Comparison of ENCODE assay signal across 13 cellular contexts in genomic region chr7:139726485-139726869, GRCh38. TPM values are rescaled to one million over a fixed set of nuclear protein-coding genes. Genes with fewer than 3 reads are reported as not detected.
DNase-seq lines count a peak whose midpoint lies in the region; ATAC-seq and TF ChIP-seq lines count a peak whose summit lies in the region.
"Had no signal": no experiment of that assay in that cellular context is flagged by ENCODE, and none has a peak within 500 bp of the region (broad histone marks: within the 10 kb centered on the region; RNA-seq: fewer than 3 reads in every experiment).

No MANE protein-coding gene starts in this region.

- H3K27ac Mint-ChIP-seq in activated T-helper 17 cell treated with anti-CD3 and anti-CD28 coated beads, Interleukin-2, amount 50 U/mL, for 72 hours: peak overlapping the region; percentile 22
- H3K27ac Mint-ChIP-seq: activated CD8-positive, alpha-beta T cell treated with anti-CD3 and anti-CD28 coated beads for 36 hours; H9 had no signal

- peaks cover 14 to 73% (median 65%) of the 10 kb centered on the region in 4 donors for H3K4me1 ChIP-seq in liver (ENCODE audit: control insufficient read depth in 4 of 4, insufficient read depth in 4 of 4, low read length in 3 of 4)

- peak; percentile 52 to 67 for TF ChIP-seq RAD21 in liver (IDR thresholded peaks at IDR 0.05)

- no peak overlapping the region for H3K4me3 ChIP-seq in liver (ENCODE audit: low read depth in 1 of 3, low read length in 3 of 3)

- no peaks in the 10 kb centered on the region for H3K27me3 ChIP-seq in liver (ENCODE audit: control insufficient read depth in 4 of 4, insufficient read depth in 4 of 4, low read length in 3 of 4)

- peaks cover 11% of the 10 kb centered on the region for H3K36me3 Mint-ChIP-seq in activated T-helper 17 cell treated with anti-CD3 and anti-CD28 coated beads, Interleukin-2, amount 50 U/mL, for 72 hours (ENCODE audit: low read depth)

- ATAC-seq in activated T-helper 17 cell treated with anti-CD3 and anti-CD28 coated beads, Interleukin-2, amount 50 U/mL, for 72 hours (replicated peaks): no peak
- ATAC-seq in HG03571 (IDR thresholded peaks at IDR 0.05; ENCODE audit: unreplicated experiment): no peak
- ATAC-seq: activated CD8-positive, alpha-beta T cell treated with anti-CD3 and anti-CD28 coated beads for 36 hours had no signal

- H3K9me3 ChIP-seq in liver (ENCODE audit: control insufficient read depth in 4 of 4, low read length in 3 of 4): no peaks in the 10 kb centered on the region
- H3K9me3 ChIP-seq: SK-N-SH had no signal

- no peaks in the 10 kb centered on the region for H3K36me3 ChIP-seq in liver (ENCODE audit: control insufficient read depth in 4 of 4, insufficient read depth in 3 of 4, low read depth in 1 of 4, low read length in 3 of 4)

- peak; percentile 4 for DNase-seq in activated effector memory CD4-positive, alpha-beta T cell treated with anti-CD3 and anti-CD28 coated beads, Interleukin-2, amount 50 U/mL, for 16 hours
- DNase-seq in activated effector memory CD4-positive, alpha-beta T cell treated with Interleukin-2 at 50 U/mL for 16 hours: no peak
- DNase-seq in substantia nigra (lab: John Stamatoyannopoulos, UW) (no peak), NCI-H524 treated with DMSO at 0.1 percent for 48 hours (lab: John Stamatoyannopoulos, UW) (no peak)
- DNase-seq in effector CD4-positive, alpha-beta T cell: no peak
- DNase-seq: activated CD8-positive, alpha-beta T cell treated with anti-CD3 and anti-CD28 coated beads for 36 hours; amniotic stem cell; H9; NCI-H2227 treated with DMSO at 0.1 percent for 48 hours; SK-N-SH had no signal

- no peaks in the 10 kb centered on the region for H3K27me3 Mint-ChIP-seq in activated T-helper 17 cell treated with anti-CD3 and anti-CD28 coated beads, Interleukin-2, amount 50 U/mL, for 72 hours
- H3K27me3 Mint-ChIP-seq: activated CD8-positive, alpha-beta T cell treated with anti-CD3 and anti-CD28 coated beads for 36 hours had no signal

- H3K27ac ChIP-seq in liver (ENCODE audit: low read depth in 1 of 2, low read length in 2 of 2): peak overlapping the region; percentile 75 to 85
- H3K27ac ChIP-seq in substantia nigra (ENCODE audit: low read depth, low read length, poor library complexity, severe bottlenecking): peak overlapping the region; percentile 54

- WGBS in liver: 33% methylated on average over 3 of the region's 3 CpGs

- peaks cover 34% of the 10 kb centered on the region for H3K4me1 Mint-ChIP-seq in activated T-helper 17 cell treated with anti-CD3 and anti-CD28 coated beads, Interleukin-2, amount 50 U/mL, for 72 hours

- no peaks in the 10 kb centered on the region for H3K9me3 Mint-ChIP-seq in activated T-helper 17 cell treated with anti-CD3 and anti-CD28 coated beads, Interleukin-2, amount 50 U/mL, for 72 hours
- H3K9me3 Mint-ChIP-seq: H9 had no signal

- TF ChIP-seq CTCF in liver (IDR thresholded peaks at IDR 0.05; ENCODE audit: low read depth, low read length, missing input control): no peak

- no peak overlapping the region for H3K9ac ChIP-seq in liver (ENCODE audit: low read depth in 1 of 2, low read length in 2 of 2)
- H3K9ac ChIP-seq: SK-N-SH had no signal

- no peak overlapping the region for H3K4me3 Mint-ChIP-seq in activated T-helper 17 cell treated with anti-CD3 and anti-CD28 coated beads, Interleukin-2, amount 50 U/mL, for 72 hours
- H3K4me3 Mint-ChIP-seq: activated CD8-positive, alpha-beta T cell treated with anti-CD3 and anti-CD28 coated beads for 36 hours; H9 had no signal

TF ChIP-seq in liver, 16 proteins besides CTCF, POLR2A, EP300 and RAD21:
- TF ChIP-seq MAX (IDR thresholded peaks at IDR 0.05): peak; percentile 87
- peak; percentile 85 to 88 for TF ChIP-seq HNF4A (conservative IDR thresholded peaks at IDR 0.05)
- peak; percentile 92 to 97 for TF ChIP-seq RXRA (IDR thresholded peaks at IDR 0.05)
- TF ChIP-seq TAF1 (conservative IDR thresholded peaks at IDR 0.05): no peak
- TF ChIP-seq YY1 (IDR thresholded peaks at IDR 0.05): peak; percentile 79
- peak in 1 of 2 donors; percentile 86 for TF ChIP-seq JUND (IDR thresholded peaks at IDR 0.05)
- no peak for TF ChIP-seq FOXA1 (IDR thresholded peaks at IDR 0.05)
- TF ChIP-seq HNF4G (IDR thresholded peaks at IDR 0.05): peak; percentile 52
- TF ChIP-seq FOXA2 (IDR thresholded peaks at IDR 0.05): peak; percentile 28
- peak in 1 of 2 donors; percentile 33 for TF ChIP-seq EGR1 (IDR thresholded peaks at IDR 0.05; ENCODE audit: low read depth in 2 of 2)
- peak; percentile 89 for TF ChIP-seq SP1 (IDR thresholded peaks at IDR 0.05)
- no peak for TF ChIP-seq NR2F2 (IDR thresholded peaks at IDR 0.05)
- TF ChIP-seq REST (IDR thresholded peaks at IDR 0.05): no peak
- TF ChIP-seq ZBTB33 (IDR thresholded peaks at IDR 0.05): peak; percentile 77
TF ChIP-seq in liver: peak in this region for 10.

RNA-seq across cellular contexts. Expression of gene HIPK2, which starts 51.3 kb away (rescaled TPM):
- total RNA-seq in activated T-helper 17 cell treated with anti-CD3 and anti-CD28 coated beads, Interleukin-2, amount 50 U/mL, for 72 hours: 10 to 100 TPM; 44.2 to 46.9 TPM
- 10 to 100 TPM; 13.1 to 48.8 TPM for total RNA-seq in liver
- 10 to 100 TPM; 15.1 to 18.1 TPM for polyA plus RNA-seq in liver
